ENCODE assay signal across 12 cellular contexts in the genomic region with DNA sequence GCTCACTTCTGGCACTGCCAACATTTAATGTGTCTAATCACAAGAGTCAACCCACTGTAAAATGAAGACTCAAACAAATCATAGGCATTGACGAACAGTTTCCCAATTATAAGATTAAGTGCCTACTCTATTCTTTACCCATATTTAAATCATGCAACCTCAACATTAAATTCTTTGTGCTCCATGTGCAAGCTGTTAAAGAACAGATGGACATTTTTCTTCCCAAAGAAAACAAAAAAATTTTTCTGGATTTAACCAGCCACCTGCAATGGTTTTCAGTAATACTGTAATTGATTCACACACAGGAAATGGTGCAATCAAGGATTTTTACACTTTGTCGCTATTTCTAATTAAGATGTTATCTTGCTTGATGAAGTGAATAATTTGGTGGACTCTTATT. TPM values are rescaled to one million over a fixed set of nuclear protein-coding genes. Genes with fewer than 3 reads are reported as not detected.
DNase-seq lines count a peak whose midpoint lies in the region; ATAC-seq and TF ChIP-seq lines count a peak whose summit lies in the region.
"Had no signal": no experiment of that assay in that cellular context is flagged by ENCODE, and none has a peak within 500 bp of the region (broad histone marks: within the 10 kb centered on the region; RNA-seq: fewer than 3 reads in every experiment).

No MANE protein-coding gene starts in this region.

- H3K36me3 ChIP-seq in HUES48 (ENCODE audit: control insufficient read depth, insufficient read depth, low read length) (peaks cover 76% of the 10 kb centered on the region), mammary epithelial cell (ENCODE audit: insufficient read depth, low read length) (peaks cover 53% of the 10 kb centered on the region), neural progenitor cell (peaks cover 64% of the 10 kb centered on the region)

- in situ Hi-C loops in mammary epithelial cell (cut with MboI; ENCODE audit: low sequenced_read_pairs in 2 of 2), result no loop called here

- H3K4me1 ChIP-seq in HUES48 (ENCODE audit: control insufficient read depth, insufficient read depth, low read length), result peaks cover 10% of the 10 kb centered on the region; the same call in 1 of the 2 replicates
- peaks cover 3% of the 10 kb centered on the region for H3K4me1 ChIP-seq in mammary epithelial cell (ENCODE audit: insufficient read depth, low read length)
- H3K4me1 ChIP-seq in neural progenitor cell, result peaks cover 23% of the 10 kb centered on the region

- H3K27ac Mint-ChIP-seq in activated CD4-positive, alpha-beta memory T cell treated with anti-CD3 and anti-CD28 coated beads for 36 hours, result peak overlapping the region; percentile 99
- no peak overlapping the region for H3K27ac Mint-ChIP-seq in activated CD4-positive, alpha-beta memory T cell treated with anti-CD3 and anti-CD28 coated beads, Interleukin-2, amount 10 ng/mL, durations not matched to agents 7 days and 5 days
- H3K27ac Mint-ChIP-seq in neural progenitor cell, result no peak overlapping the region
- no peak overlapping the region for H3K27ac Mint-ChIP-seq in activated T-helper 2 cell treated with anti-CD3 and anti-CD28 coated beads, Interferon-gamma antibody, Interleukin-2, Interleukin-4, amounts not matched to agents 10 μg/mL and 5 μg/mL and 100 μg/mL, durations not matched to agents 14 hours and 24 hours and 36 hours

- H3K27ac ChIP-seq in HUES48 (ENCODE audit: low read depth, low read length), result peak overlapping the region; percentile 44
- no peak overlapping the region for H3K27ac ChIP-seq in mammary epithelial cell (ENCODE audit: insufficient read depth, low read depth, low read length)
- H3K27ac ChIP-seq in neural progenitor cell, result peak overlapping the region; percentile 20

- no peaks in the 10 kb centered on the region for H3K9me3 Mint-ChIP-seq in activated CD4-positive, alpha-beta memory T cell treated with anti-CD3 and anti-CD28 coated beads for 36 hours
- no peaks in the 10 kb centered on the region for H3K9me3 Mint-ChIP-seq in activated CD4-positive, alpha-beta memory T cell treated with anti-CD3 and anti-CD28 coated beads, Interleukin-2, amount 10 ng/mL, durations not matched to agents 7 days and 5 days
- no peaks in the 10 kb centered on the region for H3K9me3 Mint-ChIP-seq in neural progenitor cell
- H3K9me3 Mint-ChIP-seq in activated T-helper 2 cell treated with anti-CD3 and anti-CD28 coated beads, Interferon-gamma antibody, Interleukin-2, Interleukin-4, amounts not matched to agents 10 μg/mL and 5 μg/mL and 100 μg/mL, durations not matched to agents 14 hours and 24 hours and 36 hours, result no peaks in the 10 kb centered on the region

- H3K9me3 ChIP-seq in HUES48 (ENCODE audit: control insufficient read depth, insufficient read depth, low read length) (no peaks in the 10 kb centered on the region), mammary epithelial cell (replicated peaks; ENCODE audit: insufficient read depth, low read length) (no peaks in the 10 kb centered on the region), neural progenitor cell (ENCODE audit: low read depth) (no peaks in the 10 kb centered on the region)

- TF ChIP-seq CTCF in mammary epithelial cell (conservative IDR thresholded peaks at IDR 0.05 in 1 of 2, IDR thresholded peaks at IDR 0.05 in 1 of 2; ENCODE audit: extremely low read depth in 1 of 2, insufficient read depth in 1 of 2, low read depth in 1 of 2, low read length in 2 of 2), result no peak
- TF ChIP-seq CTCF in neural progenitor cell (IDR thresholded peaks at IDR 0.05), result no peak

- H3K79me2 ChIP-seq in mammary epithelial cell (ENCODE audit: insufficient read depth, low read length) (peaks cover 97% of the 10 kb centered on the region), neural progenitor cell (ENCODE audit: low read depth) (peaks cover 94% of the 10 kb centered on the region)

- no peak for DNase-seq in activated CD4-positive, alpha-beta memory T cell treated with anti-CD3 and anti-CD28 coated beads for 36 hours
- no peak for DNase-seq in activated CD4-positive, alpha-beta memory T cell treated with anti-CD3 and anti-CD28 coated beads, Interleukin-2, amount 10 ng/mL, durations not matched to agents 7 days and 5 days
- no peak for DNase-seq in mammary epithelial cell
- DNase-seq in neural progenitor cell (ENCODE audit: low spot score), result no peak
- no peak for DNase-seq in activated T-helper 2 cell treated with anti-CD3 and anti-CD28 coated beads, Interferon-gamma antibody, Interleukin-2, Interleukin-4, amounts not matched to agents 10 μg/mL and 5 μg/mL and 100 μg/mL, durations not matched to agents 14 hours and 24 hours and 36 hours (ENCODE audit: low spot score)
- DNase-seq in SKM-1 treated with dmso at 0.1 percent for 144 hours (lab: John Stamatoyannopoulos, UW; ENCODE audit: unreplicated experiment), result no peak
- DNase-seq: H7; NCI-H1092; NCI-H345; stimulated activated CD4-positive, alpha-beta T cell treated with anti-CD3 and anti-CD28 coated beads, Interleukin-2, amount 100 ng/mL, for 24 hours had no signal

- CTCF ChIA-PET in activated CD4-positive, alpha-beta memory T cell treated with anti-CD3 and anti-CD28 coated beads for 36 hours (lab: Charles Lee), result interaction anchor here (1.1 kb wide), 1 partner anchor 12 kb away, joined by 3 read pairs; no protein-coding TSS in a partner anchor
- CTCF ChIA-PET in activated CD4-positive, alpha-beta memory T cell treated with anti-CD3 and anti-CD28 coated beads, Interleukin-2, amount 10 ng/mL, durations not matched to agents 7 days and 5 days (lab: Charles Lee), result no interaction called here
- CTCF ChIA-PET in mammary epithelial cell (lab: Charles Lee; ENCODE audit: low non-redundant PET), result no interaction called here

- no peaks in the 10 kb centered on the region for H3K27me3 ChIP-seq in HUES48 (ENCODE audit: control insufficient read depth, insufficient read depth, low read length)
- no peaks in the 10 kb centered on the region for H3K27me3 ChIP-seq in mammary epithelial cell (ENCODE audit: insufficient read depth, low read length)
- H3K27me3 ChIP-seq in neural progenitor cell, result no peaks in the 10 kb centered on the region

- no peak for ATAC-seq in HG02885 (IDR thresholded peaks at IDR 0.05; ENCODE audit: poor library complexity, unreplicated experiment)

- dilution Hi-C loops in mammary epithelial cell (cut with HindIII; ENCODE audit: low sequenced_read_pairs), result no loop called here

- 21% methylated on average over 2 of the region's 2 CpGs for WGBS in mammary epithelial cell (ENCODE audit: low coverage, missing lambda C conversion rate)

- H2AFZ ChIP-seq in mammary epithelial cell (ENCODE audit: low read depth, low read length), result no peak overlapping the region
- no peak overlapping the region for H2AFZ ChIP-seq in neural progenitor cell (replicated peaks)

- intact Hi-C loops in activated CD4-positive, alpha-beta memory T cell treated with anti-CD3 and anti-CD28 coated beads for 36 hours (cut with micrococcal nuclease), result loop anchor here (10.0 kb wide), 1 partner anchor 778 kb away; no protein-coding TSS in a partner anchor
- intact Hi-C loops in mammary epithelial cell (cut with micrococcal nuclease), result no loop called here
- intact Hi-C loops in activated T-helper 2 cell treated with anti-CD3 and anti-CD28 coated beads, Interferon-gamma antibody, Interleukin-2, Interleukin-4, amounts not matched to agents 10 μg/mL and 5 μg/mL and 100 μg/mL, durations not matched to agents 14 hours and 24 hours and 36 hours (cut with micrococcal nuclease), result no loop called here

- H3F3A ChIP-seq in neural progenitor cell (ENCODE audit: low read depth), result peaks cover 64% of the 10 kb centered on the region

- no peak overlapping the region for H3K4me3 ChIP-seq in HUES48 (ENCODE audit: low read depth, low read length)
- peak overlapping the region in 2 of 3 experiments; percentile 11 to 84 for H3K4me3 ChIP-seq in mammary epithelial cell (replicated peaks in 1 of 3; ENCODE audit: insufficient read depth in 1 of 3, low read depth in 2 of 3, low read length in 3 of 3)
- H3K4me3 ChIP-seq in neural progenitor cell, result peak overlapping the region; percentile 94

- no TSS peak for BruUV-seq in mammary epithelial cell (replicated peaks; lab: Mats Ljungman, UMichigan)

- POLR2A ChIA-PET in activated CD4-positive, alpha-beta memory T cell treated with anti-CD3 and anti-CD28 coated beads for 36 hours (lab: Charles Lee), result interaction anchor here (2.4 kb wide), 1 partner anchor 9 kb away, joined by 8 read pairs; no protein-coding TSS in a partner anchor
- POLR2A ChIA-PET in activated CD4-positive, alpha-beta memory T cell treated with anti-CD3 and anti-CD28 coated beads, Interleukin-2, amount 10 ng/mL, durations not matched to agents 7 days and 5 days (lab: Charles Lee), result interaction anchor here (0.7 to 2.5 kb wide), 4 partner anchors 9 to 20 kb away, joined by 3 to 13 read pairs (median 6); a partner anchor contains a TSS

- H3K4me3 Mint-ChIP-seq in activated CD4-positive, alpha-beta memory T cell treated with anti-CD3 and anti-CD28 coated beads for 36 hours, result no peak overlapping the region
- H3K4me3 Mint-ChIP-seq in activated CD4-positive, alpha-beta memory T cell treated with anti-CD3 and anti-CD28 coated beads, Interleukin-2, amount 10 ng/mL, durations not matched to agents 7 days and 5 days, result no peak overlapping the region
- peak overlapping the region; percentile 23 for H3K4me3 Mint-ChIP-seq in neural progenitor cell
- H3K4me3 Mint-ChIP-seq in activated T-helper 2 cell treated with anti-CD3 and anti-CD28 coated beads, Interferon-gamma antibody, Interleukin-2, Interleukin-4, amounts not matched to agents 10 μg/mL and 5 μg/mL and 100 μg/mL, durations not matched to agents 14 hours and 24 hours and 36 hours (ENCODE audit: low read depth), result no peak overlapping the region

- no peaks in the 10 kb centered on the region for H3K27me3 Mint-ChIP-seq in activated CD4-positive, alpha-beta memory T cell treated with anti-CD3 and anti-CD28 coated beads for 36 hours
- no peaks in the 10 kb centered on the region for H3K27me3 Mint-ChIP-seq in activated CD4-positive, alpha-beta memory T cell treated with anti-CD3 and anti-CD28 coated beads, Interleukin-2, amount 10 ng/mL, durations not matched to agents 7 days and 5 days
- H3K27me3 Mint-ChIP-seq in neural progenitor cell (ENCODE audit: insufficient read depth, low read depth), result peaks cover 10% of the 10 kb centered on the region
- H3K27me3 Mint-ChIP-seq in activated T-helper 2 cell treated with anti-CD3 and anti-CD28 coated beads, Interferon-gamma antibody, Interleukin-2, Interleukin-4, amounts not matched to agents 10 μg/mL and 5 μg/mL and 100 μg/mL, durations not matched to agents 14 hours and 24 hours and 36 hours (ENCODE audit: low read depth), result no peaks in the 10 kb centered on the region

- peaks cover 32% of the 10 kb centered on the region for H4K20me1 ChIP-seq in mammary epithelial cell (ENCODE audit: insufficient read depth, low read length)
- peaks cover 81% of the 10 kb centered on the region for H4K20me1 ChIP-seq in neural progenitor cell (ENCODE audit: low read depth)

- H3K4me2 ChIP-seq in mammary epithelial cell (ENCODE audit: insufficient read depth, low read depth, low read length) (peak overlapping the region; percentile 86), neural progenitor cell (peak overlapping the region; percentile 95)

- peaks cover 78% of the 10 kb centered on the region for H3K36me3 Mint-ChIP-seq in activated CD4-positive, alpha-beta memory T cell treated with anti-CD3 and anti-CD28 coated beads for 36 hours
- peaks cover 82% of the 10 kb centered on the region for H3K36me3 Mint-ChIP-seq in activated CD4-positive, alpha-beta memory T cell treated with anti-CD3 and anti-CD28 coated beads, Interleukin-2, amount 10 ng/mL, durations not matched to agents 7 days and 5 days (ENCODE audit: low read depth)
- H3K36me3 Mint-ChIP-seq in neural progenitor cell, result peaks cover 55% of the 10 kb centered on the region
- H3K36me3 Mint-ChIP-seq in activated T-helper 2 cell treated with anti-CD3 and anti-CD28 coated beads, Interferon-gamma antibody, Interleukin-2, Interleukin-4, amounts not matched to agents 10 μg/mL and 5 μg/mL and 100 μg/mL, durations not matched to agents 14 hours and 24 hours and 36 hours (ENCODE audit: low read depth), result peaks cover 81% of the 10 kb centered on the region

- no peak overlapping the region for H3K9ac ChIP-seq in HUES48 (ENCODE audit: low read depth, low read length)
- H3K9ac ChIP-seq in mammary epithelial cell (ENCODE audit: insufficient read depth, low read length), result no peak overlapping the region
- H3K9ac ChIP-seq in neural progenitor cell, result no peak overlapping the region

- H3K4me1 Mint-ChIP-seq in activated CD4-positive, alpha-beta memory T cell treated with anti-CD3 and anti-CD28 coated beads for 36 hours (ENCODE audit: low read depth), result peaks cover 51% of the 10 kb centered on the region
- peaks cover 55% of the 10 kb centered on the region for H3K4me1 Mint-ChIP-seq in activated CD4-positive, alpha-beta memory T cell treated with anti-CD3 and anti-CD28 coated beads, Interleukin-2, amount 10 ng/mL, durations not matched to agents 7 days and 5 days
- H3K4me1 Mint-ChIP-seq in neural progenitor cell, result peaks cover 26% of the 10 kb centered on the region
- H3K4me1 Mint-ChIP-seq in activated T-helper 2 cell treated with anti-CD3 and anti-CD28 coated beads, Interferon-gamma antibody, Interleukin-2, Interleukin-4, amounts not matched to agents 10 μg/mL and 5 μg/mL and 100 μg/mL, durations not matched to agents 14 hours and 24 hours and 36 hours (ENCODE audit: low read depth), result peaks cover 43% of the 10 kb centered on the region

RNA-seq across cellular contexts. Expression of a gene that starts 3.6 kb away (rescaled TPM):
- total RNA-seq in activated CD4-positive, alpha-beta memory T cell treated with anti-CD3 and anti-CD28 coated beads for 36 hours, result 100 to 1,000 TPM; 694 to 716 TPM
- 100 to 1,000 TPM; 614 to 616 TPM for total RNA-seq in activated CD4-positive, alpha-beta memory T cell treated with anti-CD3 and anti-CD28 coated beads, Interleukin-2, amount 10 ng/mL, durations not matched to agents 7 days and 5 days
- total RNA-seq in mammary epithelial cell (100 to 1,000 TPM; 335 to 526 TPM), neural progenitor cell (ENCODE audit: low replicate concordance) (1,112 and 1,406 TPM in 2 replicates)
- polyA plus RNA-seq in mammary epithelial cell, result 346 TPM
- polyA minus RNA-seq in mammary epithelial cell, result 535 TPM
- total RNA-seq in activated T-helper 2 cell treated with anti-CD3 and anti-CD28 coated beads, Interferon-gamma antibody, Interleukin-2, Interleukin-4, amounts not matched to agents 10 μg/mL and 5 μg/mL and 100 μg/mL, durations not matched to agents 14 hours and 24 hours and 36 hours, result 855 and 856 TPM in 2 replicates

RNA-seq across cellular contexts. Expression of a gene that starts 4.2 kb away (rescaled TPM):
- 10 to 100 TPM; 20.3 to 22.6 TPM for total RNA-seq in activated CD4-positive, alpha-beta memory T cell treated with anti-CD3 and anti-CD28 coated beads for 36 hours
- total RNA-seq in activated CD4-positive, alpha-beta memory T cell treated with anti-CD3 and anti-CD28 coated beads, Interleukin-2, amount 10 ng/mL, durations not matched to agents 7 days and 5 days, result 10 to 100 TPM; 22.1 to 22.4 TPM
- total RNA-seq in mammary epithelial cell (10 to 100 TPM in 1 of 2 donors, 1 to 10 TPM in 1; 3.7 to 12.1 TPM), neural progenitor cell (ENCODE audit: low replicate concordance) (22.9 and 35.7 TPM in 2 replicates)
- polyA plus RNA-seq in mammary epithelial cell, result 1.1 TPM
- 1.6 TPM for polyA minus RNA-seq in mammary epithelial cell
- total RNA-seq in activated T-helper 2 cell treated with anti-CD3 and anti-CD28 coated beads, Interferon-gamma antibody, Interleukin-2, Interleukin-4, amounts not matched to agents 10 μg/mL and 5 μg/mL and 100 μg/mL, durations not matched to agents 14 hours and 24 hours and 36 hours, result 26.1 and 27.3 TPM in 2 replicates

RNA-seq across cellular contexts. Expression of a gene that starts 55.1 kb away (rescaled TPM):
- total RNA-seq in activated CD4-positive, alpha-beta memory T cell treated with anti-CD3 and anti-CD28 coated beads for 36 hours, result 1 to 10 TPM; 2.6 to 3.0 TPM
- 1 to 10 TPM; 2.3 TPM for total RNA-seq in activated CD4-positive, alpha-beta memory T cell treated with anti-CD3 and anti-CD28 coated beads, Interleukin-2, amount 10 ng/mL, durations not matched to agents 7 days and 5 days
- 1 to 10 TPM; 4.2 to 5.1 TPM for total RNA-seq in mammary epithelial cell
- 0.68 TPM for polyA plus RNA-seq in mammary epithelial cell
- not detected for polyA minus RNA-seq in mammary epithelial cell
- total RNA-seq in neural progenitor cell (ENCODE audit: low replicate concordance), result 13.0 and 16.4 TPM in 2 replicates
- 2.3 and 2.7 TPM in 2 replicates for total RNA-seq in activated T-helper 2 cell treated with anti-CD3 and anti-CD28 coated beads, Interferon-gamma antibody, Interleukin-2, Interleukin-4, amounts not matched to agents 10 μg/mL and 5 μg/mL and 100 μg/mL, durations not matched to agents 14 hours and 24 hours and 36 hours
